Comparison of ENCODE assay signal across 28 cellular contexts in genomic region chr5:124719346-124719967, GRCh38. TPM values are rescaled to one million over a fixed set of nuclear protein-coding genes. Genes with fewer than 3 reads are reported as not detected.
DNase-seq lines count a peak whose midpoint lies in the region; ATAC-seq and TF ChIP-seq lines count a peak whose summit lies in the region.
"Had no signal": no experiment of that assay in that cellular context is flagged by ENCODE, and none has a peak within 500 bp of the region (broad histone marks: within the 10 kb centered on the region; RNA-seq: fewer than 3 reads in every experiment).

No MANE protein-coding gene starts in this region.

- H3F3A ChIP-seq in DOHH2 (ENCODE audit: control insufficient read depth, insufficient read depth), result peaks cover 49% of the 10 kb centered on the region
- H3F3A ChIP-seq in neural progenitor cell (ENCODE audit: low read depth), result no peaks in the 10 kb centered on the region

- no peak overlapping the region for H3K27ac Mint-ChIP-seq in neural progenitor cell
- H3K27ac Mint-ChIP-seq: activated naive CD4-positive, alpha-beta T cell treated with anti-CD3 and anti-CD28 coated beads, Interleukin-2, amount 50 U/mL, for 72 hours; mesothelial cell of epicardium; naive thymus-derived CD8-positive, alpha-beta T cell had no signal

- POLR2A ChIA-PET in HEK293 (lab: Yijun Ruan, JAX), result no interaction called here

- WGBS in ovary, 3 donors, result 83 to 90% (median 89%) methylated on average over 2 of the region's 2 CpGs

- CTCF ChIA-PET in HEK293 (lab: Yijun Ruan, JAX), result no interaction called here

- H3K9me3 ChIP-seq in DOHH2 (ENCODE audit: control insufficient read depth, insufficient read depth, low read length) (no peaks in the 10 kb centered on the region), HEK293 (ENCODE audit: control insufficient read depth, insufficient read depth, low read depth, low read length) (no peaks in the 10 kb centered on the region), neural progenitor cell (ENCODE audit: low read depth) (no peaks in the 10 kb centered on the region), ovary (no peaks in the 10 kb centered on the region)
- H3K9me3 ChIP-seq: pancreas, Peyer's patch, spleen had no signal

- H3K4me1 ChIP-seq in DOHH2 (ENCODE audit: control insufficient read depth, low read length) (peaks cover 90% of the 10 kb centered on the region), HEK293 (ENCODE audit: control insufficient read depth, insufficient read depth, low read length) (peaks cover 44% of the 10 kb centered on the region), neural progenitor cell (peaks cover 31% of the 10 kb centered on the region), ovary (ENCODE audit: insufficient read depth) (peaks cover 3% of the 10 kb centered on the region)

- H3K36me3 Mint-ChIP-seq in neural progenitor cell, result peaks cover 24% of the 10 kb centered on the region
- H3K36me3 Mint-ChIP-seq: mesothelial cell of epicardium; naive thymus-derived CD8-positive, alpha-beta T cell had no signal

- H3K36me3 ChIP-seq in DOHH2 (ENCODE audit: control insufficient read depth, low read length) (peaks cover 25% of the 10 kb centered on the region), HEK293 (ENCODE audit: control insufficient read depth in 2 of 2, insufficient read depth in 1 of 2, low read length in 2 of 2) (no peaks in the 10 kb centered on the region; a peak in 1 of 3 replicates), neural progenitor cell (no peaks in the 10 kb centered on the region), ovary (no peaks in the 10 kb centered on the region)
- H3K36me3 ChIP-seq: pancreas, Peyer's patch, spleen had no signal

- peaks cover 49% of the 10 kb centered on the region for H3K4me1 Mint-ChIP-seq in neural progenitor cell

- peaks cover 4% of the 10 kb centered on the region for H3K9me3 Mint-ChIP-seq in neural progenitor cell
- H3K9me3 Mint-ChIP-seq: mesothelial cell of epicardium; naive thymus-derived CD8-positive, alpha-beta T cell had no signal

- no peak for TF ChIP-seq EP300 in ovary (IDR thresholded peaks at IDR 0.05)

- peak overlapping the region; percentile 60 for H3K4me3 ChIP-seq in DOHH2 (ENCODE audit: low read length)
- no peak overlapping the region for H3K4me3 ChIP-seq in HEK293 (ENCODE audit: low read depth, low read length)
- H3K4me3 ChIP-seq in neural progenitor cell, result no peak overlapping the region
- no peak overlapping the region for H3K4me3 ChIP-seq in ovary
- H3K4me3 ChIP-seq: GM23248, pancreas, Peyer's patch, spleen had no signal

- H3K27me3 ChIP-seq in DOHH2 (ENCODE audit: control insufficient read depth, low read length) (no peaks in the 10 kb centered on the region), neural progenitor cell (no peaks in the 10 kb centered on the region), ovary (no peaks in the 10 kb centered on the region)
- H3K27me3 ChIP-seq: pancreas, Peyer's patch, spleen had no signal

- H4K20me1 ChIP-seq in DOHH2 (ENCODE audit: control insufficient read depth, insufficient read depth, low read depth, low read length) (no peaks in the 10 kb centered on the region), neural progenitor cell (ENCODE audit: low read depth) (peaks cover 100% of the 10 kb centered on the region)

- no peak for TF ChIP-seq POLR2A in ovary (IDR thresholded peaks at IDR 0.05)

- no peak overlapping the region for H3K4me3 Mint-ChIP-seq in neural progenitor cell
- H3K4me3 Mint-ChIP-seq: mesothelial cell of epicardium; naive thymus-derived CD8-positive, alpha-beta T cell had no signal

- H2AFZ ChIP-seq in neural progenitor cell (replicated peaks), result no peak overlapping the region
- H2AFZ ChIP-seq: GM23248 had no signal

- no peak overlapping the region for H3K9ac ChIP-seq in neural progenitor cell
- H3K9ac ChIP-seq: GM23248 had no signal

- peak overlapping the region; percentile 73 for H3K4me2 ChIP-seq in DOHH2 (ENCODE audit: low read length)
- no peak overlapping the region for H3K4me2 ChIP-seq in neural progenitor cell

- H3K27ac ChIP-seq in DOHH2 (ENCODE audit: low read depth, low read length) (peak overlapping the region; percentile 95), HEK293 (ENCODE audit: extremely low read depth, low read depth, low read length) (peak overlapping the region; percentile 7; the same call in 1 of the 2 replicates), neural progenitor cell (peak overlapping the region; percentile 61), ovary (no peak overlapping the region)
- H3K27ac ChIP-seq: GM23248, spleen had no signal

- H3K27me3 Mint-ChIP-seq in neural progenitor cell (ENCODE audit: insufficient read depth, low read depth), result no peaks in the 10 kb centered on the region

- DNase-seq in cerebellar cortex (ENCODE audit: low spot score), result peak; percentile 45
- DNase-seq in neural progenitor cell (ENCODE audit: low spot score), result no peak
- no peak for DNase-seq in activated T-cell treated with anti-CD3 and anti-CD28 coated beads, Interleukin-2, amount 50 U/mL, for 48 hours
- no peak for DNase-seq in NCI-H446 treated with DMSO at 0.1 percent for 48 hours (lab: John Stamatoyannopoulos, UW)
- no peak for DNase-seq in ovary
- DNase-seq: activated CD4-positive, alpha-beta T cell treated with anti-CD3 and anti-CD28 coated beads, Interleukin-2, amount 50 U/mL, for 48 hours; activated CD8-positive, alpha-beta memory T cell treated with anti-CD3 and anti-CD28 coated beads, Interleukin-2, amount 50 U/mL, for 4 hours; COR-L47; dermis blood vessel endothelial cell; DND-41; GM23248; islet precursor cell; MV-4-11; naive thymus-derived CD8-positive, alpha-beta T cell; NCI-H2171; NCI-H524; pancreas; Peyer's patch; retina; SHP77 treated with DMSO at 0.1 percent for 48 hours; spleen; SW 1271; T1000 had no signal

- no peaks in the 10 kb centered on the region for H3K9me2 ChIP-seq in DOHH2 (replicated peaks; ENCODE audit: control insufficient read depth, low read length)

- intact Hi-C loops in ovary (cut with DNase I), result no loop called here

- peaks cover 96% of the 10 kb centered on the region for H3K79me2 ChIP-seq in DOHH2 (ENCODE audit: control insufficient read depth, low read length)
- peaks cover 100% of the 10 kb centered on the region for H3K79me2 ChIP-seq in neural progenitor cell (ENCODE audit: low read depth)

- no peak for TF ChIP-seq CTCF in DOHH2 (IDR thresholded peaks at IDR 0.05; ENCODE audit: low read depth, low read length, poor library complexity, severe bottlenecking)
- TF ChIP-seq CTCF in HEK293 (tag by site-specific recombination; IDR thresholded peaks at IDR 0.05), result no peak
- no peak for TF ChIP-seq CTCF in neural progenitor cell (IDR thresholded peaks at IDR 0.05)
- no peak for TF ChIP-seq CTCF in ovary (IDR thresholded peaks at IDR 0.05)

- no peak for ATAC-seq in GM21576 (IDR thresholded peaks at IDR 0.05; ENCODE audit: unreplicated experiment)
- ATAC-seq: activated naive CD4-positive, alpha-beta T cell treated with anti-CD3 and anti-CD28 coated beads, Interleukin-2, amount 50 U/mL, for 72 hours; naive thymus-derived CD8-positive, alpha-beta T cell had no signal

TF ChIP-seq in HEK293, 187 proteins besides CTCF, POLR2A, EP300 and RAD21:
- TF ChIP-seq IKZF3 (tag by site-specific recombination; IDR thresholded peaks at IDR 0.05) (peak; percentile 81), ZEB2 (tag by site-specific recombination; IDR thresholded peaks at IDR 0.05) (0 out of 2 replicates have a peak, but pooled peaks have one; percentile 16), ZNF629 (tag by site-specific recombination; IDR thresholded peaks at IDR 0.05) (no peak), SP7 (tag by site-specific recombination; IDR thresholded peaks at IDR 0.05) (0 out of 2 replicates have a peak, but pooled peaks have one; percentile 36), ZNF132 (tag by site-specific recombination; IDR thresholded peaks at IDR 0.05; ENCODE audit: borderline replicate concordance) (0 out of 2 replicates have a peak, but pooled peaks have one; percentile 6), ZIC2 (tag by site-specific recombination; IDR thresholded peaks at IDR 0.05) (peak; percentile 90), PRDM6 (tag by site-specific recombination; IDR thresholded peaks at IDR 0.05) (peak; percentile 43), PRDM1 (tag by site-specific recombination; IDR thresholded peaks at IDR 0.05) (peak; percentile 61; the same call in 1 of the 2 replicates), ZNF548 (tag by site-specific recombination; IDR thresholded peaks at IDR 0.05) (no peak)

RNA-seq across cellular contexts. Expression of gene ZNF608, which starts 27.0 kb away (rescaled TPM):
- 168 and 213 TPM in 2 replicates for total RNA-seq in neural progenitor cell (ENCODE audit: low replicate concordance)
- total RNA-seq in ovary, result 10 to 100 TPM; 11.1 to 26.8 (median 15.5) TPM
- 10 to 100 TPM in 1 of 2 donors, 1 to 10 TPM in 1; 7.5 to 10.5 TPM for polyA plus RNA-seq in ovary
- total RNA-seq: activated naive CD4-positive, alpha-beta T cell treated with anti-CD3 and anti-CD28 coated beads, Interleukin-2, amount 50 U/mL, for 72 hours had no signal
- polyA plus RNA-seq: naive thymus-derived CD8-positive, alpha-beta T cell had no signal

Comparison
In these comparisons a context has a peak if more than half of its experiments do, and no peak if none do; other contexts are left out.
1. H3K27ac ChIP-seq: peak in DOHH2 (single experiment), HEK293 (single experiment) and neural progenitor cell (single experiment); none in ovary (0 of 2).